Comparison of ENCODE assay signal across 31 cellular contexts in the genomic region with DNA sequence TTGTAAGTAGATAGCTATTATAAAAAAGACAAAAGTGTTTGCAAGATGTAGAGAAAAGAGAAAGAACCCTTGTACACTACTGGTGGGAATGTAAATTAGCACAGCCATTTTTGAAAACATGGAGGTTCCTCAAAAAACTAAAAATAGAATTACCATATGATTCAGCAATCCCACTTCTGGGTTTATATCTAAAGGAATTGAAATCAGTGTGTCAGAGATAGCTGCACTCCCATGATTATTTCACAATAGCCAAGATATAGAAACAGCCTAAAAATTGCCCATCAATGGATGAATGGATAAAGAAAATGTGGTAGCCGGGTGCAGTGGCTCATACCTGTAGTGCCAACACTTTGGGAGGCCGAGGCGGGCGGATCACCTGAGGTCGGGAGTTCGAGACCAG.
"Had no signal": no experiment of that assay in that cellular context is flagged by ENCODE, and none has a peak within 500 bp of the region (broad histone marks: within the 10 kb centered on the region; RNA-seq: fewer than 3 reads in every experiment).

No MANE protein-coding gene starts in this region.

- DNase-seq: activated CD4-positive, alpha-beta memory T cell treated with anti-CD3 and anti-CD28 coated beads, Interleukin-2, amount 10 ng/mL, durations not matched to agents 7 days and 5 days; activated CD4-positive, alpha-beta T cell treated with anti-CD3 and anti-CD28 coated beads, Interleukin-2, amount 10 ng/mL, durations not matched to agents 24 days and 14 days; activated CD4-positive, CD25-positive, alpha-beta regulatory T cell treated with anti-CD3 and anti-CD28 coated beads, Interleukin-2, amount 50 U/mL, for 72 hours; activated CD8-positive, alpha-beta memory T cell treated with anti-CD3 and anti-CD28 coated beads, Interleukin-2, amount 50 U/mL, for 48 hours; activated T-cell treated with anti-CD3 and anti-CD28 coated beads, Interleukin-2, amount 50 U/mL, for 4 hours; aorta; body of pancreas; cortex of kidney; foreskin fibroblast; heart left ventricle; hypothalamus; kidney glomerular epithelial cell; lower lobe of right lung; mesenchymal stem cell; natural killer cell; occipital lobe; psoas muscle; stimulated activated CD4-positive, alpha-beta T cell treated with anti-CD3 and anti-CD28 coated beads, Interleukin-1b, Interleukin-23, amount 100 ng/mL, for 48 hours; stimulated activated CD4-positive, alpha-beta T cell treated with anti-CD3 and anti-CD28 coated beads, Interleukin-4, amount 100 ng/mL, for 4 hours; stimulated activated CD8-positive, alpha-beta memory T cell treated with anti-CD3 and anti-CD28 coated beads, Interleukin-4, amount 100 ng/mL, for 48 hours; stimulated activated naive B cell treated with anti-CD40 and anti-IgM and Interleukin-4, amounts not matched to agents 10 μg/mL and 1 μg/mL and 100 μg/mL, for 72 hours; stomach; T1000; tibial artery; upper lobe of right lung had no signal

- H3K4me3 Mint-ChIP-seq: activated CD4-positive, alpha-beta memory T cell treated with anti-CD3 and anti-CD28 coated beads, Interleukin-2, amount 10 ng/mL, durations not matched to agents 7 days and 5 days; activated CD4-positive, alpha-beta T cell treated with anti-CD3 and anti-CD28 coated beads, Interleukin-2, amount 10 ng/mL, durations not matched to agents 24 days and 14 days; activated T-cell treated with anti-CD3 and anti-CD28 coated beads, Interleukin-2, amount 50 U/mL, for 4 hours; natural killer cell; neural progenitor cell; stimulated activated naive B cell treated with anti-CD40 and anti-IgM and Interleukin-4, amounts not matched to agents 10 μg/mL and 1 μg/mL and 100 μg/mL, for 72 hours; T-helper 1 cell treated with Interleukin-12 subunit alpha and Interleukin-12 subunit beta and Interleukin-4 antibody, amounts not matched to agents 30 μg/mL and 1 μg/mL, for 36 hours had no signal

- ATAC-seq: activated naive CD4-positive, alpha-beta T cell treated with anti-CD3 and anti-CD28 coated beads, Interleukin-2, amount 50 U/mL, for 72 hours; activated T-cell treated with anti-CD3 and anti-CD28 coated beads, Interleukin-2, amount 50 U/mL, for 4 hours; body of pancreas; esophagus mucosa; heart left ventricle; left lobe of liver; lower lobe of right lung; natural killer cell; psoas muscle; stimulated activated naive B cell treated with anti-CD40 and anti-IgM and Interleukin-4, amounts not matched to agents 10 μg/mL and 1 μg/mL and 100 μg/mL, for 72 hours; upper lobe of right lung had no signal

- H3K27me3 Mint-ChIP-seq: activated CD4-positive, alpha-beta memory T cell treated with anti-CD3 and anti-CD28 coated beads, Interleukin-2, amount 10 ng/mL, durations not matched to agents 7 days and 5 days; activated CD4-positive, alpha-beta T cell treated with anti-CD3 and anti-CD28 coated beads, Interleukin-2, amount 10 ng/mL, durations not matched to agents 24 days and 14 days; stimulated activated naive B cell treated with anti-CD40 and anti-IgM and Interleukin-4, amounts not matched to agents 10 μg/mL and 1 μg/mL and 100 μg/mL, for 72 hours had no signal

- H3K4me1 Mint-ChIP-seq: natural killer cell, neural progenitor cell had no signal

- H3K9me3 Mint-ChIP-seq: activated CD4-positive, alpha-beta memory T cell treated with anti-CD3 and anti-CD28 coated beads, Interleukin-2, amount 10 ng/mL, durations not matched to agents 7 days and 5 days; activated CD4-positive, alpha-beta T cell treated with anti-CD3 and anti-CD28 coated beads, Interleukin-2, amount 10 ng/mL, durations not matched to agents 24 days and 14 days; activated naive CD4-positive, alpha-beta T cell treated with anti-CD3 and anti-CD28 coated beads, Interleukin-2, amount 50 U/mL, for 72 hours; activated T-cell treated with anti-CD3 and anti-CD28 coated beads, Interleukin-2, amount 50 U/mL, for 4 hours; activated T-helper 2 cell treated with anti-CD3 and anti-CD28 coated beads, Interferon-gamma antibody, Interleukin-2, Interleukin-4, amounts not matched to agents 10 μg/mL and 5 μg/mL and 100 μg/mL, durations not matched to agents 14 hours and 24 hours and 36 hours; natural killer cell; neural progenitor cell; stimulated activated naive B cell treated with anti-CD40 and anti-IgM and Interleukin-4, amounts not matched to agents 10 μg/mL and 1 μg/mL and 100 μg/mL, for 72 hours; T-helper 1 cell treated with Interleukin-12 subunit alpha and Interleukin-12 subunit beta and Interleukin-4 antibody, amounts not matched to agents 30 μg/mL and 1 μg/mL, for 36 hours had no signal

- H3K27ac Mint-ChIP-seq: activated CD4-positive, alpha-beta memory T cell treated with anti-CD3 and anti-CD28 coated beads, Interleukin-2, amount 10 ng/mL, durations not matched to agents 7 days and 5 days; activated CD4-positive, alpha-beta T cell treated with anti-CD3 and anti-CD28 coated beads, Interleukin-2, amount 10 ng/mL, durations not matched to agents 24 days and 14 days; activated naive CD4-positive, alpha-beta T cell treated with anti-CD3 and anti-CD28 coated beads, Interleukin-2, amount 50 U/mL, for 72 hours; activated T-helper 2 cell treated with anti-CD3 and anti-CD28 coated beads, Interferon-gamma antibody, Interleukin-2, Interleukin-4, amounts not matched to agents 10 μg/mL and 5 μg/mL and 100 μg/mL, durations not matched to agents 14 hours and 24 hours and 36 hours; natural killer cell; neural progenitor cell; stimulated activated naive B cell treated with anti-CD40 and anti-IgM and Interleukin-4, amounts not matched to agents 10 μg/mL and 1 μg/mL and 100 μg/mL, for 72 hours; T-helper 1 cell treated with Interleukin-12 subunit alpha and Interleukin-12 subunit beta and Interleukin-4 antibody, amounts not matched to agents 30 μg/mL and 1 μg/mL, for 36 hours had no signal
